Comparison of ENCODE assay signal across 14 cellular contexts in genomic region chr4:139593091-139593564, GRCh38. TPM values are rescaled to one million over a fixed set of nuclear protein-coding genes. Genes with fewer than 3 reads are reported as not detected.
DNase-seq lines count a peak whose midpoint lies in the region; ATAC-seq, FAIRE-seq and TF ChIP-seq lines count a peak whose summit lies in the region.
"Had no signal": no experiment of that assay in that cellular context is flagged by ENCODE, and none has a peak within 500 bp of the region (broad histone marks: within the 10 kb centered on the region; RNA-seq: fewer than 3 reads in every experiment).

No MANE protein-coding gene starts in this region.

- H3K27me3 ChIP-seq in HepG2 (ENCODE audit: control insufficient read depth in 1 of 2, insufficient read depth in 2 of 2, low read length in 2 of 2) (peaks cover 1 to 11% of the 10 kb centered on the region in 2 experiments; a peak in 2 of 5 replicates), right lobe of liver (no peaks in the 10 kb centered on the region), PC-3 (ENCODE audit: low read length) (no peaks in the 10 kb centered on the region)

- H3K79me2 ChIP-seq in HepG2 (ENCODE audit: insufficient read depth, low read length): no peaks in the 10 kb centered on the region
- no peaks in the 10 kb centered on the region for H3K79me2 ChIP-seq in PC-3 (ENCODE audit: low read length)

- CTCF ChIA-PET in HepG2 (lab: Yijun Ruan, JAX; ENCODE audit: low intra/inter-chr PET ratio, low total read pairs): no interaction called here
- CTCF ChIA-PET in PC-3 (lab: Charles Lee): no interaction called here

- H3K4me3 ChIP-seq in HepG2 (replicated peaks in 1 of 3; ENCODE audit: insufficient read depth in 1 of 3, low read depth in 2 of 3, low read length in 3 of 3) (no peak overlapping the region), right lobe of liver (no peak overlapping the region), astrocyte of the spinal cord (ENCODE audit: low read depth, low read length) (no peak overlapping the region), PC-3 (ENCODE audit: low read length) (no peak overlapping the region)

- POLR2A ChIA-PET in HepG2 (lab: Yijun Ruan, JAX): no interaction called here
- POLR2A ChIA-PET in PC-3 (lab: Charles Lee; ENCODE audit: unreplicated experiment): no interaction called here

- 6% methylated on average over 1 of the region's 4 CpGs for WGBS in HepG2 (ENCODE audit: low lambda C conversion rate)
- WGBS in right lobe of liver (ENCODE audit: insufficient coverage, low coverage, low lambda C conversion rate, missing lambda C conversion rate): 74% methylated on average over 3 of the region's 4 CpGs

- BruUV-seq in HepG2 (replicated peaks; lab: Mats Ljungman, UMichigan): no TSS peak
- no TSS peak for BruUV-seq in PC-3 (replicated peaks; lab: Mats Ljungman, UMichigan)

- no peaks in the 10 kb centered on the region for H3K36me3 ChIP-seq in HepG2 (replicated peaks in 1 of 2; ENCODE audit: control insufficient read depth in 1 of 2, insufficient read depth in 2 of 2, low read length in 2 of 2)
- no peaks in the 10 kb centered on the region for H3K36me3 ChIP-seq in right lobe of liver
- no peaks in the 10 kb centered on the region for H3K36me3 ChIP-seq in PC-3 (ENCODE audit: low read depth, low read length)

- no peak overlapping the region for H2AFZ ChIP-seq in HepG2 (ENCODE audit: low read length)
- no peak overlapping the region for H2AFZ ChIP-seq in PC-3 (ENCODE audit: low read length)

- TF ChIP-seq EP300 in HepG2 (IDR thresholded peaks at IDR 0.05; ENCODE audit: low read depth in 2 of 2, low read length in 2 of 2) (no peak), HepG2 (CRISPR knock-in tag; IDR thresholded peaks at IDR 0.05; ENCODE audit: borderline replicate concordance) (no peak)

- TF ChIP-seq POLR2A in HepG2 (IDR thresholded peaks at IDR 0.05; ENCODE audit: insufficient read depth in 1 of 2, low read depth in 2 of 2, low read length in 2 of 2): no peak
- no peak for TF ChIP-seq POLR2A in right lobe of liver (IDR thresholded peaks at IDR 0.05)

- no peak for TF ChIP-seq RAD21 in HepG2 (CRISPR knock-in tag; IDR thresholded peaks at IDR 0.05)

- H3K4me2 ChIP-seq in HepG2 (ENCODE audit: low read depth, low read length) (no peak overlapping the region), PC-3 (ENCODE audit: low read length) (no peak overlapping the region)

- no peak for TF ChIP-seq CTCF in HepG2 (CRISPR knock-in tag; IDR thresholded peaks at IDR 0.05)
- no peak for TF ChIP-seq CTCF in right lobe of liver (IDR thresholded peaks at IDR 0.05)
- TF ChIP-seq CTCF in astrocyte of the spinal cord (IDR thresholded peaks at IDR 0.05; ENCODE audit: low read depth, low read length): no peak
- no peak for TF ChIP-seq CTCF in PC-3 (conservative IDR thresholded peaks at IDR 0.05; ENCODE audit: low read depth, low read length)

- intact Hi-C loops in HepG2 (cut with micrococcal nuclease; ENCODE audit: unreplicated experiment) (no loop called here), right lobe of liver (cut with DNase I) (no loop called here), PC-3 (cut with micrococcal nuclease) (no loop called here)

- H3K9me3 ChIP-seq in HepG2 (ENCODE audit: low read length): no peaks in the 10 kb centered on the region
- H3K9me3 ChIP-seq in right lobe of liver: no peaks in the 10 kb centered on the region
- H3K9me3 ChIP-seq in PC-3 (ENCODE audit: low read length): no peaks in the 10 kb centered on the region

- no peaks in the 10 kb centered on the region for H4K20me1 ChIP-seq in HepG2 (ENCODE audit: insufficient read depth, low read length)
- no peaks in the 10 kb centered on the region for H4K20me1 ChIP-seq in PC-3 (ENCODE audit: low read length)

- in situ Hi-C loops in HepG2 (cut with HindIII; ENCODE audit: extremely low pct_ligation_motif_present, low pct_unique_long_range_greater_than_20kb) (no loop called here), astrocyte of the spinal cord (cut with HindIII; ENCODE audit: low sequenced_read_pairs) (no loop called here)

- H3K4me1 ChIP-seq in HepG2 (ENCODE audit: insufficient read depth, low read length): no peaks in the 10 kb centered on the region
- H3K4me1 ChIP-seq in right lobe of liver: peaks cover 0 to 8% (median 0%) of the 10 kb centered on the region in 4 donors
- H3K4me1 ChIP-seq in PC-3 (ENCODE audit: insufficient read depth, low read length): peaks cover 37% of the 10 kb centered on the region

- no peak for FAIRE-seq in HepG2 (lab: Jason Lieb, UNC)

- no peaks in the 10 kb centered on the region for H3K9me2 ChIP-seq in PC-3 (replicated peaks; ENCODE audit: low read length)

- H3K27ac ChIP-seq in HepG2 (ENCODE audit: extremely low read length, insufficient read depth, low read length) (no peak overlapping the region), right lobe of liver (no peak overlapping the region), PC-3 (ENCODE audit: low read length) (no peak overlapping the region)

- H3K9ac ChIP-seq in HepG2 (ENCODE audit: insufficient read depth, low read depth, low read length) (no peak overlapping the region), PC-3 (ENCODE audit: low read length) (no peak overlapping the region)

- no peak; the same call in 2 of the 3 replicates for ATAC-seq in HepG2
- ATAC-seq in right lobe of liver: no peak
- ATAC-seq in PC-3: no peak
- ATAC-seq in GM19463 (IDR thresholded peaks at IDR 0.05; ENCODE audit: unreplicated experiment): no peak
- ATAC-seq: activated CD8-positive, alpha-beta T cell treated with anti-CD3 and anti-CD28 coated beads for 36 hours; effector memory CD8-positive, alpha-beta T cell; stimulated activated naive B cell treated with anti-CD40 and anti-IgM and Interleukin-4, amounts not matched to agents 10 μg/mL and 1 μg/mL and 100 μg/mL, for 72 hours had no signal

- H3F3A ChIP-seq in PC-3 (ENCODE audit: low read length, unreplicated experiment): no peaks in the 10 kb centered on the region

- DNase-seq in HepG2 (ENCODE audit: low spot score) (peak; percentile 45), right lobe of liver (no peak), astrocyte of the spinal cord (ENCODE audit: low read depth, low spot score) (peak; percentile 68), iPS-NIHi7 (ENCODE audit: extremely low spot score) (peak; percentile 59), H4 (ENCODE audit: low spot score) (no peak), PC-3 (no peak), NCI-H1436 (lab: John Stamatoyannopoulos, UW) (no peak)
- DNase-seq: activated CD8-positive, alpha-beta T cell treated with anti-CD3 and anti-CD28 coated beads for 36 hours; activated naive CD4-positive, alpha-beta T cell treated with anti-CD3 and anti-CD28 coated beads, Interleukin-2, amount 10 ng/mL, durations not matched to agents 7 days and 5 days; AML-193; effector memory CD8-positive, alpha-beta T cell; NCI-H1930; stimulated activated naive B cell treated with anti-CD40 and anti-IgM and Interleukin-4, amounts not matched to agents 10 μg/mL and 1 μg/mL and 100 μg/mL, for 72 hours had no signal

TF ChIP-seq in HepG2, 621 proteins besides CTCF, POLR2A, EP300 and RAD21:
- TF ChIP-seq ZNF747 (CRISPR knock-in tag; IDR thresholded peaks at IDR 0.05; ENCODE audit: borderline replicate concordance): no peak
- no peak for TF ChIP-seq REL (CRISPR knock-in tag; conservative IDR thresholded peaks at IDR 0.05)
- TF ChIP-seq ZMYM3 (CRISPR knock-in tag; IDR thresholded peaks at IDR 0.05): no peak
- peak; percentile 46; the same call in 1 of the 2 replicates for TF ChIP-seq ATF7 (IDR thresholded peaks at IDR 0.05)
- TF ChIP-seq ATF7 (CRISPR knock-in tag; IDR thresholded peaks at IDR 0.05): no peak
- no peak for TF ChIP-seq ZBTB7A (CRISPR knock-in tag; IDR thresholded peaks at IDR 0.05)
- TF ChIP-seq CREB1 (IDR thresholded peaks at IDR 0.05): peak; percentile 28; the same call in 1 of the 2 replicates
- no peak for TF ChIP-seq CREB1 (CRISPR knock-in tag; IDR thresholded peaks at IDR 0.05)
- no peak for TF ChIP-seq MEF2D (CRISPR knock-in tag; IDR thresholded peaks at IDR 0.05)
- no peak for TF ChIP-seq ZNF124 (CRISPR knock-in tag; IDR thresholded peaks at IDR 0.05)
- no peak for TF ChIP-seq SALL2 (CRISPR knock-in tag; IDR thresholded peaks at IDR 0.05)
- no peak for TF ChIP-seq CEBPB (IDR thresholded peaks at IDR 0.05; ENCODE audit: borderline replicate concordance, low read depth, low read length)
- TF ChIP-seq MTF1 (CRISPR knock-in tag; IDR thresholded peaks at IDR 0.05): no peak

RNA-seq across cellular contexts. Expression of gene SETD7, which starts 37.1 kb away (rescaled TPM):
- total RNA-seq in HepG2 (2016; rRNA removed; fragmentation: Illumina TruSeq; extraction: Trizol): 0.22 and 0.48 TPM in 2 replicates
- total RNA-seq in HepG2 (2016; cell fraction: cytosol; rRNA removed; fragmentation: Illumina TruSeq; extraction: Trizol; ENCODE audit: low read depth): 0.09 TPM in 1 of 2 replicates, not detected in the other
- total RNA-seq in HepG2 (2016; cell fraction: insoluble cytoplasmic fraction; rRNA removed; fragmentation: Illumina TruSeq; extraction: Trizol): 0.26 and 0.46 TPM in 2 replicates
- 0.09 and 0.14 TPM in 2 replicates for total RNA-seq in HepG2 (2016; cell fraction: membrane; rRNA removed; fragmentation: Illumina TruSeq; extraction: Trizol)
- total RNA-seq in HepG2 (2016; cell fraction: nucleus; rRNA removed; fragmentation: Illumina TruSeq; extraction: Trizol): 0.25 and 0.28 TPM in 2 replicates
- 0.08 and 0.13 TPM in 2 replicates for polyA plus RNA-seq in HepG2 (2011; rRNA removed)
- 0.07 and 0.14 TPM in 2 replicates for polyA plus RNA-seq in HepG2 (2011; cell fraction: cytosol; rRNA removed)
- polyA plus RNA-seq in HepG2 (2011; cell fraction: nucleus; rRNA removed): 0.21 TPM in 2 replicates
- polyA plus RNA-seq in HepG2 (2012): 0.21 and 0.28 TPM in 2 replicates
- 0.05 TPM in 1 of 2 replicates, not detected in the other for polyA plus RNA-seq in HepG2 (2016; cell fraction: cytosol; fragmentation: Illumina TruSeq; extraction: Trizol; ENCODE audit: low read depth)
- polyA plus RNA-seq in HepG2 (2016; cell fraction: insoluble cytoplasmic fraction; fragmentation: Illumina TruSeq; extraction: Trizol; ENCODE audit: low read depth): 0.26 and 0.27 TPM in 2 replicates
- 0.06 and 0.10 TPM in 2 replicates for polyA plus RNA-seq in HepG2 (2016; cell fraction: membrane; fragmentation: Illumina TruSeq; extraction: Trizol; ENCODE audit: low read depth)
- 0.15 and 0.24 TPM in 2 replicates for polyA plus RNA-seq in HepG2 (2016; cell fraction: nucleus; fragmentation: Illumina TruSeq; extraction: Trizol; ENCODE audit: insufficient read depth, low read depth)
- 0.24 and 48.0 TPM in 2 replicates for polyA minus RNA-seq in HepG2 (2011; rRNA and poly(A)+ RNA removed; ENCODE audit: low replicate concordance)
- 0.30 and 0.44 TPM in 2 replicates for polyA minus RNA-seq in HepG2 (2011; cell fraction: cytosol; rRNA and poly(A)+ RNA removed)
- polyA minus RNA-seq in HepG2 (2011; cell fraction: nucleus; rRNA and poly(A)+ RNA removed): 0.25 and 0.26 TPM in 2 replicates
- 10 to 100 TPM; 31.6 to 53.7 (median 45.4) TPM for total RNA-seq in right lobe of liver
- 28.6 and 40.0 TPM in 2 replicates for total RNA-seq in H4 (2014; rRNA removed; shearing (Covaris generic))
- total RNA-seq in PC-3 (2014; rRNA removed): 29.6 and 31.4 TPM in 2 replicates

Comparison
In these comparisons a context has a peak if more than half of its experiments do, and no peak if none do; other contexts are left out.
1. DNase-seq: peak in HepG2 (single experiment), astrocyte of the spinal cord (single experiment) and iPS-NIHi7 (single experiment); none in right lobe of liver (0 of 3), H4 (single experiment), PC-3 (single experiment) and NCI-H1436 (single experiment).
2. RNA of gene SETD7, which starts 37.1 kb away (total RNA-seq): 31.6 to 53.7 TPM in right lobe of liver, 28.6 to 40.0 TPM in H4 and 29.6 to 31.4 TPM in PC-3; 0.09 to 0.48 TPM in HepG2; every median in the first group is over 10 times any median in the second.